ENCODE assay signal across 8 cellular contexts in genomic region chr2:36597003-36597531, GRCh38. TPM values are rescaled to one million over a fixed set of nuclear protein-coding genes. Genes with fewer than 3 reads are reported as not detected.
DNase-seq lines count a peak whose midpoint lies in the region; ATAC-seq and TF ChIP-seq lines count a peak whose summit lies in the region.

No MANE protein-coding gene starts in this region.

- intact Hi-C loops in activated naive CD4-positive, alpha-beta T cell treated with anti-CD3 and anti-CD28 coated beads for 36 hours (cut with micrococcal nuclease), result loop anchor here (1.0 to 5.0 kb wide), 2 partner anchors 240 to 370 kb away; partner anchors contain the start of gene STRN
- intact Hi-C loops in lower leg skin (cut with DNase I; ENCODE audit: low total_unique reads), result no loop called here
- intact Hi-C loops in tibial artery (cut with DNase I; ENCODE audit: low total_unique reads), result no loop called here

- H3K27me3 ChIP-seq in tibial artery, result no peaks in the 10 kb centered on the region

- H3K4me1 ChIP-seq in tibial artery, result peaks cover 0 to 27% (median 13%) of the 10 kb centered on the region in 4 donors

- H3K36me3 Mint-ChIP-seq in activated naive CD4-positive, alpha-beta T cell treated with anti-CD3 and anti-CD28 coated beads for 36 hours (ENCODE audit: low read depth), result peaks cover 3% of the 10 kb centered on the region

- no peaks in the 10 kb centered on the region for H3K9me3 ChIP-seq in tibial artery

- no peaks in the 10 kb centered on the region for H3K36me3 ChIP-seq in tibial artery

- peak overlapping the region; percentile 80 for H3K27ac Mint-ChIP-seq in activated naive CD4-positive, alpha-beta T cell treated with anti-CD3 and anti-CD28 coated beads for 36 hours

- H3K27me3 Mint-ChIP-seq in activated naive CD4-positive, alpha-beta T cell treated with anti-CD3 and anti-CD28 coated beads for 36 hours (ENCODE audit: low read depth), result no peaks in the 10 kb centered on the region

- peak overlapping the region; percentile 62 for H3K27ac ChIP-seq in angular gyrus (ENCODE audit: low read depth, low read length)
- peak overlapping the region in 1 of 2 donors; percentile 92 for H3K27ac ChIP-seq in tibial artery

- CTCF ChIA-PET in activated naive CD4-positive, alpha-beta T cell treated with anti-CD3 and anti-CD28 coated beads for 36 hours (lab: Charles Lee), result no interaction called here

- H3K9me3 Mint-ChIP-seq in activated naive CD4-positive, alpha-beta T cell treated with anti-CD3 and anti-CD28 coated beads for 36 hours, result no peaks in the 10 kb centered on the region

- TF ChIP-seq CTCF in lower leg skin (IDR thresholded peaks at IDR 0.05) (no peak), tibial artery (IDR thresholded peaks at IDR 0.05) (no peak)

- DNase-seq in activated naive CD4-positive, alpha-beta T cell treated with anti-CD3 and anti-CD28 coated beads for 36 hours, result no peak
- DNase-seq in activated naive CD4-positive, alpha-beta T cell treated with anti-CD3 and anti-CD28 coated beads, Interleukin-2, amount 50 U/mL, for 16 hours, result no peak
- DNase-seq in lower leg skin (ENCODE audit: low spot score in 2 of 2) (no peak), tibial artery (no peak), HUDEP-2 (lab: John Stamatoyannopoulos, UW; ENCODE audit: unreplicated experiment in 76 of 76) (no peak), DMS153 (lab: John Stamatoyannopoulos, UW) (no peak)

- peaks cover 21% of the 10 kb centered on the region for H3K4me1 Mint-ChIP-seq in activated naive CD4-positive, alpha-beta T cell treated with anti-CD3 and anti-CD28 coated beads for 36 hours (ENCODE audit: low read depth)

- H3K4me3 ChIP-seq in lower leg skin (ENCODE audit: low read depth, poor library complexity, severe bottlenecking) (peak overlapping the region; percentile 89), tibial artery (peak overlapping the region; percentile 93 to 96)

- no peak for TF ChIP-seq POLR2A in lower leg skin (IDR thresholded peaks at IDR 0.05)

- WGBS in lower leg skin, 2 donors, result 30 to 31% methylated on average over 19 of the region's 19 CpGs

- peak overlapping the region; percentile 90 for H3K4me3 Mint-ChIP-seq in activated naive CD4-positive, alpha-beta T cell treated with anti-CD3 and anti-CD28 coated beads for 36 hours

- ATAC-seq in HG03432 (IDR thresholded peaks at IDR 0.05; ENCODE audit: unreplicated experiment), result no peak

RNA-seq across cellular contexts. Expression of gene FEZ2, which starts 0.9 kb away (rescaled TPM):
- total RNA-seq in activated naive CD4-positive, alpha-beta T cell treated with anti-CD3 and anti-CD28 coated beads for 36 hours, result 1 to 10 TPM; 6.5 to 8.2 TPM
- total RNA-seq in lower leg skin, result 10 to 100 TPM in 3 of 4 donors, 1 to 10 TPM in 1; 8.1 to 24.0 (median 19.0) TPM
